19 cellular contexts compared by ENCODE assay signal in the genomic region with DNA sequence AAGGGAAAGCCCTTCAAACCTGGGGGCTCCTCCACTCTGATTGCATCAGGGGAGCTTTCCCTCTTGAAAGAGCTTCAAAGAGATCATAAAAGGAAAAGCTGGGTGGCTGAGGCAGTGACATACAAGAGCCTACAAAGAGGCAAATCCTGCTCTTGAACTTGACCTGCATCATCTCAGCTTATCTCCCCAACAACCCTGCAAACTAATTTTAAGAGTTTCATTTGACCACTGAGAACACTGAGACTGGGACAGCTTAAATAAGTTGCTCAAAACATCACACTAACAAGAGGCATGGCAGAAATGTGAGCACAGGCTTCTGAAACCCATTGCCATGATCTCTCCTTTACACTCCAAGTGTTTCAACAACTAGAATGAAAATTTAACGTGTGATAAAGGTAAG.
"Had no signal": no experiment of that assay in that cellular context is flagged by ENCODE, and none has a peak within 500 bp of the region (broad histone marks: within the 10 kb centered on the region; RNA-seq: fewer than 3 reads in every experiment).

No MANE protein-coding gene starts in this region.

- H3K4me3 ChIP-seq: ascending aorta, coronary artery, lung, pancreas, sigmoid colon, thoracic aorta, upper lobe of left lung had no signal

- H3K27me3 ChIP-seq: ascending aorta, pancreas, sigmoid colon, upper lobe of left lung had no signal

- DNase-seq: activated CD4-positive, alpha-beta T cell treated with anti-CD3 and anti-CD28 coated beads, Interleukin-2, amount 10 ng/mL, durations not matched to agents 24 days and 14 days; activated CD4-positive, CD25-positive, alpha-beta regulatory T cell; activated CD8-positive, alpha-beta T cell treated with anti-CD3 and anti-CD28 coated beads for 36 hours; activated naive CD4-positive, alpha-beta T cell treated with anti-CD3 and anti-CD28 coated beads for 36 hours; activated T-cell treated with anti-CD3 and anti-CD28 coated beads, Interleukin-2, amount 50 U/mL, for 1 hour; foreskin melanocyte; kidney; natural killer cell; pancreas; sigmoid colon; stimulated activated CD4-positive, alpha-beta T cell treated with anti-CD3 and anti-CD28 coated beads, Interleukin-4, amount 100 ng/mL, for 4 hours; stimulated activated naive B cell treated with anti-CD40 and anti-IgM and Interleukin-4, amounts not matched to agents 10 μg/mL and 1 μg/mL and 100 μg/mL, for 72 hours; upper lobe of left lung had no signal

- H3K9me3 ChIP-seq: ascending aorta, pancreas, sigmoid colon, thoracic aorta, upper lobe of left lung had no signal

- ATAC-seq: activated CD8-positive, alpha-beta T cell treated with anti-CD3 and anti-CD28 coated beads for 36 hours; activated T-helper 17 cell treated with anti-CD3 and anti-CD28 coated beads, Interleukin-2, amount 50 U/mL, for 72 hours; left lobe of liver; natural killer cell; pancreas; stimulated activated naive B cell treated with anti-CD40 and anti-IgM and Interleukin-4, amounts not matched to agents 10 μg/mL and 1 μg/mL and 100 μg/mL, for 72 hours had no signal

- H3K27ac ChIP-seq: ascending aorta, coronary artery, pancreas, sigmoid colon, thoracic aorta, upper lobe of left lung had no signal

- H3K36me3 ChIP-seq: ascending aorta, pancreas, sigmoid colon, thoracic aorta, upper lobe of left lung had no signal

- H3K4me1 ChIP-seq: ascending aorta, pancreas, sigmoid colon, upper lobe of left lung had no signal
